Comparison of ENCODE assay signal across 6 cellular contexts in genomic region chr13:33970746-33971145, GRCh38.
"Had no signal": no experiment of that assay in that cellular context is flagged by ENCODE, and none has a peak within 500 bp of the region (broad histone marks: within the 10 kb centered on the region; RNA-seq: fewer than 3 reads in every experiment).

No MANE protein-coding gene starts in this region.

- ATAC-seq: GM23338 had no signal

- FAIRE-seq: H1, H54, HTR-8/SVneo had no signal

- H3K4me3 ChIP-seq: GM23338 had no signal

- H2AFZ ChIP-seq: GM23338 had no signal

- H3K4me2 ChIP-seq: GM23338 had no signal

- DNase-seq: H9, HCEC 1CT had no signal
